15 cellular contexts compared by ENCODE assay signal in the genomic region with DNA sequence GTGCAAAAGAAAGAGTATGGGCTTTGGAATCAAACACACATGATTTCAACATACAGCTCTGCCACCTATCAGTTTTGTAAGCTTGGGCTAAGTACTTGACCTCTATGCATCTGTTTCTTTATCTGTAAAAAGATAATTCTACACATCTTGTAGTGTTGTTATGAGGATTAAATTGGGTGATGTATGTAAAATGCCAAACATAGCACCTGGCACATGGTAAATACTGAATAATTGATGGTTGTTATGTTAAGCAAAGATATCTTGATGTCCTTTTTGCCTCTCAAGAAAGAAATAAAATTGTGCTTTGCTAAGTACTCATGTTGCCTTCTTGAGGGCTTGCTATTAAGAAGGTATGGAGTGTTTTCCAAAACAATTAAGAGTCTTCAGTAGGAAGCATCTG. TPM values are rescaled to one million over a fixed set of nuclear protein-coding genes. Genes with fewer than 3 reads are reported as not detected.
DNase-seq lines count a peak whose midpoint lies in the region; TF ChIP-seq lines count a peak whose summit lies in the region.
"Had no signal": no experiment of that assay in that cellular context is flagged by ENCODE, and none has a peak within 500 bp of the region (broad histone marks: within the 10 kb centered on the region; RNA-seq: fewer than 3 reads in every experiment).

No MANE protein-coding gene starts in this region.

- peak overlapping the region in 1 of 3 experiments; percentile 31 for H3K27ac Mint-ChIP-seq in nephron
- H3K27ac Mint-ChIP-seq in type B pancreatic cell, result peak overlapping the region; percentile 37
- H3K27ac Mint-ChIP-seq: CD8-positive, alpha-beta T cell had no signal

- H3K4me1 Mint-ChIP-seq in nephron (peaks cover 50% of the 10 kb centered on the region), type B pancreatic cell (ENCODE audit: unreplicated experiment) (peaks cover 22% of the 10 kb centered on the region)

- POLR2A ChIA-PET in HEK293 (lab: Yijun Ruan, JAX), result interaction anchor here (1.1 kb wide), 1 partner anchor 12 kb away, joined by 3 read pairs; no protein-coding TSS in a partner anchor

- no peaks in the 10 kb centered on the region for H3K9me3 ChIP-seq in HEK293 (ENCODE audit: control insufficient read depth, insufficient read depth, low read depth, low read length)
- H3K9me3 ChIP-seq: BLaER1 treated with 17β-estradiol and CSF1 and Interleukin-3, amounts not matched to agents 10 nM and 100 nM; SJSA1 had no signal

- H3K9me3 Mint-ChIP-seq in nephron (peaks cover 3% of the 10 kb centered on the region), type B pancreatic cell (peaks cover 4% of the 10 kb centered on the region)
- H3K9me3 Mint-ChIP-seq: CD8-positive, alpha-beta T cell had no signal

- TF ChIP-seq CTCF in HEK293 (tag by site-specific recombination; IDR thresholded peaks at IDR 0.05) (no peak), nephron (IDR thresholded peaks at IDR 0.05; ENCODE audit: unreplicated experiment in 3 of 3) (no peak), type B pancreatic cell (conservative IDR thresholded peaks at IDR 0.05) (no peak)

- CTCF ChIA-PET in HEK293 (lab: Yijun Ruan, JAX), result interaction anchor here (0.6 kb wide), 1 partner anchor 45 kb away, joined by 3 read pairs; no protein-coding TSS in a partner anchor

- in situ Hi-C loops in ACHN (cut with HindIII; ENCODE audit: low pct_ligation_motif_present, low pct_unique_long_range_greater_than_20kb, low sequenced_read_pairs), result no loop called here

- DNase-seq in NCI-H2227 treated with DMSO at 0.1 percent for 48 hours (lab: John Stamatoyannopoulos, UW) (peak; percentile 24), type B pancreatic cell (ENCODE audit: extremely low spot score, unreplicated experiment) (no peak), ACHN (no peak), DMS53 treated with DMSO at 0.1 percent for 48 hours (lab: John Stamatoyannopoulos, UW; ENCODE audit: unreplicated experiment) (no peak), midbrain (lab: John Stamatoyannopoulos, UW) (no peak)
- DNase-seq: CD8-positive, alpha-beta T cell; GDM1; Kasumi-1; NCI-H1694; NCI-H2081; NCI-H774 had no signal

- H3K4me1 ChIP-seq in HEK293 (ENCODE audit: control insufficient read depth, insufficient read depth, low read length), result peaks cover 32% of the 10 kb centered on the region

- H3K4me3 ChIP-seq in HEK293 (ENCODE audit: low read depth, low read length), result no peak overlapping the region
- H3K4me3 ChIP-seq: BLaER1 treated with 17β-estradiol and CSF1 and Interleukin-3, amounts not matched to agents 10 nM and 100 nM; SJSA1 had no signal

- H3K36me3 Mint-ChIP-seq in nephron (ENCODE audit: low read depth), result no peaks in the 10 kb centered on the region
- no peaks in the 10 kb centered on the region for H3K36me3 Mint-ChIP-seq in type B pancreatic cell
- H3K36me3 Mint-ChIP-seq: CD8-positive, alpha-beta T cell had no signal

- no peaks in the 10 kb centered on the region for H3K36me3 ChIP-seq in HEK293 (ENCODE audit: control insufficient read depth in 2 of 2, insufficient read depth in 1 of 2, low read length in 2 of 2)
- H3K36me3 ChIP-seq: BLaER1 treated with 17β-estradiol and CSF1 and Interleukin-3, amounts not matched to agents 10 nM and 100 nM had no signal

- H3K4me3 Mint-ChIP-seq in nephron, result peak overlapping the region; percentile 48 to 63 (median 54)
- no peak overlapping the region for H3K4me3 Mint-ChIP-seq in type B pancreatic cell
- H3K4me3 Mint-ChIP-seq: CD8-positive, alpha-beta T cell had no signal

- no peaks in the 10 kb centered on the region for H3K27me3 Mint-ChIP-seq in nephron (ENCODE audit: low read depth)
- H3K27me3 Mint-ChIP-seq in type B pancreatic cell, result no peaks in the 10 kb centered on the region

- no peak overlapping the region for H3K27ac ChIP-seq in HEK293 (ENCODE audit: extremely low read depth, low read depth, low read length)
- H3K27ac ChIP-seq: BLaER1 treated with 17β-estradiol and CSF1 and Interleukin-3, amounts not matched to agents 10 nM and 100 nM; SJSA1 had no signal

TF ChIP-seq in HEK293, 187 proteins besides CTCF, POLR2A, EP300 and RAD21 (continues in another document):
- TF ChIP-seq MEIS1 (CRISPR knock-in tag; IDR thresholded peaks at IDR 0.05; ENCODE audit: borderline replicate concordance), result no peak
- TF ChIP-seq OSR2 (tag by site-specific recombination; IDR thresholded peaks at IDR 0.05), result peak; percentile 20; the same call in 1 of the 2 replicates
- TF ChIP-seq, protein P1, sequence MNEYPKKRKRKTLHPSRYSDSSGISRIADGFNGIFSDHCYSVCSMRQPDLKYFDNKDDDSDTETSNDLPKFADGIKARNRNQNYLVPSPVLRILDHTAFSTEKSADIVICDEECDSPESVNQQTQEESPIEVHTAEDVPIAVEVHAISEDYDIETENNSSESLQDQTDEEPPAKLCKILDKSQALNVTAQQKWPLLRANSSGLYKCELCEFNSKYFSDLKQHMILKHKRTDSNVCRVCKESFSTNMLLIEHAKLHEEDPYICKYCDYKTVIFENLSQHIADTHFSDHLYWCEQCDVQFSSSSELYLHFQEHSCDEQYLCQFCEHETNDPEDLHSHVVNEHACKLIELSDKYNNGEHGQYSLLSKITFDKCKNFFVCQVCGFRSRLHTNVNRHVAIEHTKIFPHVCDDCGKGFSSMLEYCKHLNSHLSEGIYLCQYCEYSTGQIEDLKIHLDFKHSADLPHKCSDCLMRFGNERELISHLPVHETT (tag by site-specific recombination; IDR thresholded peaks at IDR 0.05), result no peak
- TF ChIP-seq, protein P2, sequence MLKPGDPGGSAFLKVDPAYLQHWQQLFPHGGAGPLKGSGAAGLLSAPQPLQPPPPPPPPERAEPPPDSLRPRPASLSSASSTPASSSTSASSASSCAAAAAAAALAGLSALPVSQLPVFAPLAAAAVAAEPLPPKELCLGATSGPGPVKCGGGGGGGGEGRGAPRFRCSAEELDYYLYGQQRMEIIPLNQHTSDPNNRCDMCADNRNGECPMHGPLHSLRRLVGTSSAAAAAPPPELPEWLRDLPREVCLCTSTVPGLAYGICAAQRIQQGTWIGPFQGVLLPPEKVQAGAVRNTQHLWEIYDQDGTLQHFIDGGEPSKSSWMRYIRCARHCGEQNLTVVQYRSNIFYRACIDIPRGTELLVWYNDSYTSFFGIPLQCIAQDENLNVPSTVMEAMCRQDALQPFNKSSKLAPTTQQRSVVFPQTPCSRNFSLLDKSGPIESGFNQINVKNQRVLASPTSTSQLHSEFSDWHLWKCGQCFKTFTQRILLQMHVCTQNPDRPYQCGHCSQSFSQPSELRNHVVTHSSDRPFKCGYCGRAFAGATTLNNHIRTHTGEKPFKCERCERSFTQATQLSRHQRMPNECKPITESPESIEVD (tag by site-specific recombination; IDR thresholded peaks at IDR 0.05), result peak; percentile 81
- no peak for TF ChIP-seq ZNF280C (tag by site-specific recombination; IDR thresholded peaks at IDR 0.05)
- TF ChIP-seq ZNF114 (tag by site-specific recombination; IDR thresholded peaks at IDR 0.05), result no peak
- TF ChIP-seq FEZF1 (tag by site-specific recombination; IDR thresholded peaks at IDR 0.05), result peak; percentile 94
- peak; percentile 61; the same call in 1 of the 2 replicates for TF ChIP-seq IKZF3 (tag by site-specific recombination; IDR thresholded peaks at IDR 0.05)
- no peak for TF ChIP-seq ZNF2 (tag by site-specific recombination; IDR thresholded peaks at IDR 0.05)
- no peak for TF ChIP-seq REST (tag by site-specific recombination; IDR thresholded peaks at IDR 0.05)
- no peak for TF ChIP-seq ZNF239 (tag by site-specific recombination; IDR thresholded peaks at IDR 0.05)
- no peak for TF ChIP-seq ZSCAN23 (tag by site-specific recombination; IDR thresholded peaks at IDR 0.05)

RNA-seq across cellular contexts. Expression of gene CSRP2, which starts 2.3 kb away (rescaled TPM):
- 43.2 and 88.9 TPM in 2 replicates for total RNA-seq in type B pancreatic cell (ENCODE audit: low replicate concordance)
- total RNA-seq: CD8-positive, alpha-beta T cell had no signal
